In the genomic region with DNA sequence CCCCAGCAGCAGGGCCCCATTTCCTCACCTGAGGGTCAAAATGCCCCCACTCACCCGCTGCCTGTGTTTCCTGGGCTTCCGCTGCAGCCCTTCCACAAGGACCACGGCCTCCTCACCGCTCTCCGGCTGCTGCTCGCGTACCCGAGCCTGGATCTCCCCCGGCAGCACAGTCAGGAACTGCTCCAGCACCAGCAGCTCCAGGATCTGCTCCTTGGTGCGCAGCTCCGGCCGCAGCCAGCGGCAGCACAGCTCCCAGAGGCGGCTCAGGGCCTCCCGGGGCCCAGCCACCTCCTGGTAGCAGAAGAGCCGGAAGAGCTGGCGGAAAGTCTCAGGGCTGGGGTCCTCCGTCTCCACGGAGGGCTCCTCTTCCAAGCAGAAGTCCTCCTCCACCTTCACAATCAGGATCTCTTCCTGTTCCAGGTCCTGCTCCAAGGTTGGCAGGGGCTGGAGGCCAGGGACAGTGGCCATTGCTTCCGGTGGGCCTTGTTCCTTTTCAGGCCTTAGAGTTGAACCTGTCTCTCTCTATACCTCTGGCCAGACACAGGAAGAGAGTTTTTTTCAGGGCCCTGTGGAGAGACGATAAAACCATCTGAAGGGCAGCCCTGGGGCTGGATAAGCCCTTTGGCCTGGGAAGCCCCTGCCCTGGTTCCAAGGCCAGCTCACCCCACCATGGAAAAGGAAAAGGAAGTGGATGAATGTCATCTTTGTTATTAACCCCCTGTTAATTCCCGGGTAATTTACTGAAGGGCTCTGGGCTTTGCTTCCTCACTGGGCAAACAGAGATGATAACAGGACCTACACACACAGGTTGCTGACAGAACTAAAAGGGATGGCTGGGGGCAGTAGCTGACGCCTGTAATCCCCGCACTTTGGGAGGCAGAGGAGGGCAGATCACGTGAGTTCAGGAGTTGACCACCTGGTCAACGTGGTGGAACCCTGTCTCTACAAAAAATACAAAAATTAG, we compare ENCODE assay signal across 1 cellular context.
TF ChIP-seq lines count a peak whose summit lies in the region.

No MANE protein-coding gene starts in this region.

TF ChIP-seq in GM23338, 12 proteins besides CTCF, POLR2A, EP300 and RAD21 (continued from another document):
- TF ChIP-seq ZNF462 (CRISPR knock-in tag; IDR thresholded peaks at IDR 0.05), result no peak
- TF ChIP-seq ZNF331 (CRISPR knock-in tag; IDR thresholded peaks at IDR 0.05; ENCODE audit: low read depth), result no peak
- TF ChIP-seq EZH2 (IDR thresholded peaks at IDR 0.05; ENCODE audit: low read depth, unreplicated experiment), result no peak
- no peak for TF ChIP-seq STAT1 (IDR thresholded peaks at IDR 0.05; ENCODE audit: unreplicated experiment)
- TF ChIP-seq JUNB (IDR thresholded peaks at IDR 0.05; ENCODE audit: unreplicated experiment), result no peak
- no peak for TF ChIP-seq ETS1 (IDR thresholded peaks at IDR 0.05)
- TF ChIP-seq, protein P1, sequence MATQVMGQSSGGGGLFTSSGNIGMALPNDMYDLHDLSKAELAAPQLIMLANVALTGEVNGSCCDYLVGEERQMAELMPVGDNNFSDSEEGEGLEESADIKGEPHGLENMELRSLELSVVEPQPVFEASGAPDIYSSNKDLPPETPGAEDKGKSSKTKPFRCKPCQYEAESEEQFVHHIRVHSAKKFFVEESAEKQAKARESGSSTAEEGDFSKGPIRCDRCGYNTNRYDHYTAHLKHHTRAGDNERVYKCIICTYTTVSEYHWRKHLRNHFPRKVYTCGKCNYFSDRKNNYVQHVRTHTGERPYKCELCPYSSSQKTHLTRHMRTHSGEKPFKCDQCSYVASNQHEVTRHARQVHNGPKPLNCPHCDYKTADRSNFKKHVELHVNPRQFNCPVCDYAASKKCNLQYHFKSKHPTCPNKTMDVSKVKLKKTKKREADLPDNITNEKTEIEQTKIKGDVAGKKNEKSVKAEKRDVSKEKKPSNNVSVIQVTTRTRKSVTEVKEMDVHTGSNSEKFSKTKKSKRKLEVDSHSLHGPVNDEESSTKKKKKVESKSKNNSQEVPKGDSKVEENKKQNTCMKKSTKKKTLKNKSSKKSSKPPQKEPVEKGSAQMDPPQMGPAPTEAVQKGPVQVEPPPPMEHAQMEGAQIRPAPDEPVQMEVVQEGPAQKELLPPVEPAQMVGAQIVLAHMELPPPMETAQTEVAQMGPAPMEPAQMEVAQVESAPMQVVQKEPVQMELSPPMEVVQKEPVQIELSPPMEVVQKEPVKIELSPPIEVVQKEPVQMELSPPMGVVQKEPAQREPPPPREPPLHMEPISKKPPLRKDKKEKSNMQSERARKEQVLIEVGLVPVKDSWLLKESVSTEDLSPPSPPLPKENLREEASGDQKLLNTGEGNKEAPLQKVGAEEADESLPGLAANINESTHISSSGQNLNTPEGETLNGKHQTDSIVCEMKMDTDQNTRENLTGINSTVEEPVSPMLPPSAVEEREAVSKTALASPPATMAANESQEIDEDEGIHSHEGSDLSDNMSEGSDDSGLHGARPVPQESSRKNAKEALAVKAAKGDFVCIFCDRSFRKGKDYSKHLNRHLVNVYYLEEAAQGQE (IDR thresholded peaks at IDR 0.05; ENCODE audit: unreplicated experiment), result no peak
- TF ChIP-seq ZNF114 (CRISPR knock-in tag; IDR thresholded peaks at IDR 0.05), result no peak
- TF ChIP-seq POLR2AphosphoS5 (IDR thresholded peaks at IDR 0.05; ENCODE audit: low read depth), result no peak
